In genomic region chr11:69985331-69985653, GRCh38 we compare ENCODE assay signal across 16 cellular contexts.
DNase-seq lines count a peak whose midpoint lies in the region; ATAC-seq and TF ChIP-seq lines count a peak whose summit lies in the region.
"Had no signal": no experiment of that assay in that cellular context is flagged by ENCODE, and none has a peak within 500 bp of the region (broad histone marks: within the 10 kb centered on the region; RNA-seq: fewer than 3 reads in every experiment).

No MANE protein-coding gene starts in this region.

- no peak overlapping the region for H3K4me3 Mint-ChIP-seq in T-helper 2 cell treated with Interferon-gamma antibody and Interleukin-4, amounts not matched to agents 5 μg/mL and 100 μg/mL, for 36 hours
- H3K4me3 Mint-ChIP-seq: activated naive CD8-positive, alpha-beta T cell had no signal

- no peaks in the 10 kb centered on the region for H3K9me3 Mint-ChIP-seq in T-helper 2 cell treated with Interferon-gamma antibody and Interleukin-4, amounts not matched to agents 5 μg/mL and 100 μg/mL, for 36 hours

- TF ChIP-seq CTCF in SK-N-SH (IDR thresholded peaks at IDR 0.05) (no peak), coronary artery (IDR thresholded peaks at IDR 0.05) (no peak), upper lobe of left lung (IDR thresholded peaks at IDR 0.05) (no peak)

- H3K4me3 ChIP-seq in SK-N-SH (ENCODE audit: low read depth in 2 of 2, low read length in 1 of 2) (no peak overlapping the region), coronary artery (peak overlapping the region; percentile 81), mesodermal cell (ENCODE audit: extremely low read depth, insufficient read depth, low read length, poor library complexity, severe bottlenecking) (peak overlapping the region; percentile 33), upper lobe of left lung (peak overlapping the region; percentile 13 to 47 (median 34))

- no peak for ATAC-seq in SK-N-SH treated with all-trans-retinoic acid at 6 μM for 48 hours
- no peak for ATAC-seq in upper lobe of left lung (ENCODE audit: low FRiP score in 2 of 2)
- ATAC-seq in HG03520 (IDR thresholded peaks at IDR 0.05; ENCODE audit: unreplicated experiment): no peak

- no peaks in the 10 kb centered on the region for H3F3A ChIP-seq in SK-N-SH (replicated peaks; ENCODE audit: insufficient read depth)

- TF ChIP-seq EP300 in SK-N-SH (IDR thresholded peaks at IDR 0.05; ENCODE audit: borderline replicate concordance in 1 of 2, low read depth in 1 of 2, low read length in 1 of 2) (no peak), upper lobe of left lung (IDR thresholded peaks at IDR 0.05) (no peak)

- H3K36me3 Mint-ChIP-seq in T-helper 2 cell treated with Interferon-gamma antibody and Interleukin-4, amounts not matched to agents 5 μg/mL and 100 μg/mL, for 36 hours (ENCODE audit: low read depth): no peaks in the 10 kb centered on the region
- H3K36me3 Mint-ChIP-seq: activated naive CD8-positive, alpha-beta T cell; CD4-positive, CD25-positive, alpha-beta regulatory T cell had no signal

- H3K27me3 ChIP-seq in SK-N-SH (ENCODE audit: insufficient read depth) (peaks cover 30% of the 10 kb centered on the region), upper lobe of left lung (peaks cover 0 to 27% (median 9%) of the 10 kb centered on the region in 4 donors)

- POLR2A ChIA-PET in SK-N-SH (lab: Yijun Ruan, JAX): no interaction called here

- H3K4me1 Mint-ChIP-seq in T-helper 2 cell treated with Interferon-gamma antibody and Interleukin-4, amounts not matched to agents 5 μg/mL and 100 μg/mL, for 36 hours (ENCODE audit: low read depth): no peaks in the 10 kb centered on the region

- DNase-seq in SK-N-SH (peak; percentile 45), coronary artery (ENCODE audit: low spot score) (no peak), upper lobe of left lung (no peak), HuH-7 (ENCODE audit: low spot score) (no peak)
- DNase-seq in T-helper 2 cell treated with Interferon-gamma antibody and Interleukin-4, amounts not matched to agents 5 μg/mL and 100 μg/mL, for 36 hours (ENCODE audit: low spot score): no peak
- DNase-seq: CD4-positive, CD25-positive, alpha-beta regulatory T cell; central memory CD4-positive, alpha-beta T cell; DND-41; NCI-H1930; NCI-H524 treated with DMSO at 0.1 percent for 48 hours had no signal

- H3K9me2 ChIP-seq in SK-N-SH: no peaks in the 10 kb centered on the region

- TF ChIP-seq POLR2A in upper lobe of left lung (IDR thresholded peaks at IDR 0.05): no peak

- H3K36me3 ChIP-seq in SK-N-SH (replicated peaks in 1 of 2; ENCODE audit: control insufficient read depth in 1 of 2, insufficient read depth in 2 of 2, low read length in 1 of 2) (no peaks in the 10 kb centered on the region), mesodermal cell (ENCODE audit: control insufficient read depth, insufficient read depth, low read length) (no peaks in the 10 kb centered on the region), upper lobe of left lung (no peaks in the 10 kb centered on the region)

- no peak overlapping the region for H3K4me2 ChIP-seq in SK-N-SH

- 2% methylated on average over 8 of the region's 18 CpGs for WGBS in SK-N-SH (ENCODE audit: low lambda C conversion rate)
- WGBS in mesodermal cell (ENCODE audit: insufficient coverage in 2 of 2), 2 experiments: 0 to 2% methylated on average over 9 to 13 of the region's 18 CpGs
- WGBS in upper lobe of left lung, 2 donors: 2 to 6% methylated on average over 13 to 15 of the region's 18 CpGs

- H3K4me1 ChIP-seq in SK-N-SH (ENCODE audit: control insufficient read depth in 1 of 2, insufficient read depth in 2 of 2, low read depth in 1 of 2, low read length in 1 of 2) (no peaks in the 10 kb centered on the region; a peak in 1 of 4 replicates), mesodermal cell (ENCODE audit: control insufficient read depth, insufficient read depth, low read length, poor library complexity, severe bottlenecking) (peaks cover 24% of the 10 kb centered on the region), upper lobe of left lung (peaks cover 0 to 17% (median 4%) of the 10 kb centered on the region in 4 donors)

- H4K20me1 ChIP-seq in SK-N-SH (ENCODE audit: insufficient read depth): no peaks in the 10 kb centered on the region

- H2AFZ ChIP-seq in SK-N-SH (ENCODE audit: low read depth): no peak overlapping the region

- H3K9ac ChIP-seq in SK-N-SH: no peak overlapping the region

- H3K79me2 ChIP-seq in SK-N-SH (ENCODE audit: insufficient read depth): no peaks in the 10 kb centered on the region

- peaks cover 66% of the 10 kb centered on the region for H3K27me3 Mint-ChIP-seq in T-helper 2 cell treated with Interferon-gamma antibody and Interleukin-4, amounts not matched to agents 5 μg/mL and 100 μg/mL, for 36 hours (ENCODE audit: low read depth)

- no peak overlapping the region for H3K27ac Mint-ChIP-seq in T-helper 2 cell treated with Interferon-gamma antibody and Interleukin-4, amounts not matched to agents 5 μg/mL and 100 μg/mL, for 36 hours
- H3K27ac Mint-ChIP-seq: activated naive CD8-positive, alpha-beta T cell; CD4-positive, CD25-positive, alpha-beta regulatory T cell had no signal

- CTCF ChIA-PET in SK-N-SH (lab: Yijun Ruan, JAX): interaction anchor here (2.0 kb wide), 1 partner anchor 67 kb away, joined by 6 read pairs; no protein-coding TSS in a partner anchor

- H3K27ac ChIP-seq in SK-N-SH (ENCODE audit: low read depth in 2 of 2, low read length in 1 of 2) (no peak overlapping the region), coronary artery (peak overlapping the region; percentile 76 to 98), mesodermal cell (ENCODE audit: low read depth, low read length, severe bottlenecking) (no peak overlapping the region), upper lobe of left lung (peak overlapping the region in 1 of 4 donors; percentile 28)
- H3K27ac ChIP-seq: 22Rv1, HL-60 had no signal

- no peaks in the 10 kb centered on the region for H3K9me3 ChIP-seq in SK-N-SH
- no peaks in the 10 kb centered on the region for H3K9me3 ChIP-seq in mesodermal cell (ENCODE audit: control insufficient read depth, low read length)
- no peaks in the 10 kb centered on the region for H3K9me3 ChIP-seq in upper lobe of left lung

- TF ChIP-seq RAD21 in SK-N-SH (IDR thresholded peaks at IDR 0.05; ENCODE audit: low read length): no peak

TF ChIP-seq in SK-N-SH, 30 proteins besides CTCF, POLR2A, EP300 and RAD21 (continues in another document):
- TF ChIP-seq REST (IDR thresholded peaks at IDR 0.05; ENCODE audit: low read depth, low read length) (no peak), CHD2 (IDR thresholded peaks at IDR 0.05; ENCODE audit: low read length, partially characterized antibody) (no peak), GATA2 (CRISPR knock-in tag; IDR thresholded peaks at IDR 0.05) (no peak), GABPA (IDR thresholded peaks at IDR 0.05; ENCODE audit: low read depth) (no peak)

TF ChIP-seq in SK-N-SH treated with all-trans-retinoic acid at 6 μM for 48 hours, 23 proteins besides CTCF, POLR2A, EP300 and RAD21:
- TF ChIP-seq ZFP3 (CRISPR knock-in tag; IDR thresholded peaks at IDR 0.05) (no peak), BACH2 (CRISPR knock-in tag; IDR thresholded peaks at IDR 0.05; ENCODE audit: borderline replicate concordance) (no peak), POU6F1 (CRISPR knock-in tag; IDR thresholded peaks at IDR 0.05; ENCODE audit: borderline replicate concordance, low read depth) (no peak), CSDC2 (CRISPR knock-in tag; IDR thresholded peaks at IDR 0.05) (no peak), ZC3H10 (CRISPR knock-in tag; IDR thresholded peaks at IDR 0.05) (no peak), GLIS3 (CRISPR knock-in tag; IDR thresholded peaks at IDR 0.05) (no peak), TSHZ2 (CRISPR knock-in tag; IDR thresholded peaks at IDR 0.05) (no peak), TCF4 (CRISPR knock-in tag; IDR thresholded peaks at IDR 0.05; ENCODE audit: borderline replicate concordance) (no peak)

Comparison
In these comparisons a context has a peak if more than half of its experiments do, and no peak if none do; other contexts are left out.
1. H3K27ac ChIP-seq: peak in coronary artery (2 of 2); none in SK-N-SH (0 of 2) and mesodermal cell (single experiment).
2. H3K4me3 ChIP-seq: peak in coronary artery (single experiment), mesodermal cell (single experiment) and upper lobe of left lung (4 of 4); none in SK-N-SH (0 of 2).